ENCODE assay signal across 8 cellular contexts in genomic region chr12:85036241-85036707, GRCh38. TPM values are rescaled to one million over a fixed set of nuclear protein-coding genes. Genes with fewer than 3 reads are reported as not detected.
DNase-seq lines count a peak whose midpoint lies in the region; ATAC-seq, FAIRE-seq and TF ChIP-seq lines count a peak whose summit lies in the region.

Gene LRRIQ1 (plus strand): TSS chr12:85036351. CDS start chr12:85038177, 1,826 bp downstream.
Gene TSPAN19 (minus strand): TSS chr12:85036277. CDS start chr12:85029946, 6,331 bp downstream.

- no peak for FAIRE-seq in RCC 7860 (lab: Jason Lieb, UNC)

- peak; percentile 99 for ATAC-seq in GM21723 (IDR thresholded peaks at IDR 0.05; ENCODE audit: unreplicated experiment)

- H3K36me3 Mint-ChIP-seq in brain, result no peaks in the 10 kb centered on the region

- H3K27me3 Mint-ChIP-seq in brain, result peaks cover 3% of the 10 kb centered on the region

- no peak for TF ChIP-seq CTCF in brain (conservative IDR thresholded peaks at IDR 0.05)

- H3K9me3 Mint-ChIP-seq in brain, result no peaks in the 10 kb centered on the region

- H3K27ac Mint-ChIP-seq in brain, result peak within 1 kb of the TSS; percentile 12 to 93 (median 77)

- H3K4me1 Mint-ChIP-seq in brain, result peaks cover 12% of the 10 kb centered on the region

- DNase-seq in EL, result peak; percentile 66
- DNase-seq in HuH-7 (ENCODE audit: low spot score), result peak; percentile 23
- peak; percentile 77 for DNase-seq in RCC 7860 (ENCODE audit: low spot score)
- peak; percentile 94 for DNase-seq in iPS DF 19.7 (ENCODE audit: low read depth, low spot score)
- peak; percentile 93 for DNase-seq in renal cortical epithelial cell (ENCODE audit: low read depth)
- DNase-seq in stimulated activated naive CD4-positive, alpha-beta T cell treated with Interleukin-2 at 50 U/mL for 16 hours (lab: John Stamatoyannopoulos, UW), result no peak

- H3K4me3 Mint-ChIP-seq in brain, result peak within 1 kb of the TSS; percentile 88 to 94 (median 89)

RNA-seq across cellular contexts. Expression of gene LRRIQ1, which starts in this region (rescaled TPM):
- 0.20 TPM for polyA plus RNA-seq in brain (ENCODE audit: insufficient read depth, low read depth, low replicate concordance)
- 0.87 and 8.7 TPM in 2 replicates for total RNA-seq in renal cortical epithelial cell

RNA-seq across cellular contexts. Expression of gene TSPAN19, which starts in this region (rescaled TPM):
- polyA plus RNA-seq in brain (ENCODE audit: insufficient read depth, low read depth, low replicate concordance), result not detected
- total RNA-seq in renal cortical epithelial cell, result 0.15 TPM in 1 of 2 replicates, not detected in the other
